8 cellular contexts compared by ENCODE assay signal in genomic region chr19:35742121-35742724, GRCh38. TPM values are rescaled to one million over a fixed set of nuclear protein-coding genes. Genes with fewer than 3 reads are reported as not detected.
A peak's percentile ranks its signal among the peaks of the same experiment; 100 is the strongest.
DNase-seq lines count a peak whose midpoint lies in the region; ATAC-seq and TF ChIP-seq lines count a peak whose summit lies in the region.

TSS of gene IGFLR1 (minus strand) at chr19:35742452. CDS start at chr19:35741180, 1,272 bp downstream.

- no peak for ATAC-seq in HG02970 (IDR thresholded peaks at IDR 0.05; ENCODE audit: low FRiP score, unreplicated experiment)

- peaks cover 32% of the 10 kb centered on the region for H3K36me3 Mint-ChIP-seq in activated naive CD4-positive, alpha-beta T cell treated with anti-CD3 and anti-CD28 coated beads, Interleukin-2, amount 10 ng/mL, durations not matched to agents 7 days and 5 days
- peaks cover 24% of the 10 kb centered on the region for H3K36me3 Mint-ChIP-seq in stimulated activated naive CD8-positive, alpha-beta T cell treated with anti-CD3 and anti-CD28 coated beads, Interleukin-15, Interleukin-2, amounts not matched to agents 100 ng/mL and 50 ng/mL, for 24 hours (ENCODE audit: low read depth)

- DNase-seq in GM10248 (ENCODE audit: extremely low spot score) (peak; percentile 70), RWPE1 (ENCODE audit: low spot score) (no peak), mucosa of gallbladder (ENCODE audit: low spot score) (no peak), NCI-H748 (lab: John Stamatoyannopoulos, UW; ENCODE audit: unreplicated experiment) (no peak), NCI-H526 (lab: John Stamatoyannopoulos, UW) (no peak)
- peak; percentile 80 for DNase-seq in activated naive CD4-positive, alpha-beta T cell treated with anti-CD3 and anti-CD28 coated beads, Interleukin-2, amount 10 ng/mL, durations not matched to agents 7 days and 5 days

- POLR2A ChIA-PET in GM10248 (lab: Yijun Ruan, JAX) = interaction anchor here (0.6 to 1.2 kb wide), 2 partner anchors 24 to 184 kb away, joined by 4 read pairs; no protein-coding TSS in a partner anchor
- POLR2A ChIA-PET in RWPE1 (lab: Yijun Ruan, JAX; ENCODE audit: low non-redundant PET) = no interaction called here

- peak within 1 kb of the TSS; percentile 87 for H3K27ac ChIP-seq in RWPE1

- CTCF ChIA-PET in GM10248 (lab: Yijun Ruan, JAX) = interaction anchor here (1.1 to 1.5 kb wide), 3 partner anchors 15 to 189 kb away, joined by 3 to 5 read pairs (median 4); no protein-coding TSS in a partner anchor
- CTCF ChIA-PET in RWPE1 (lab: Yijun Ruan, JAX) = interaction anchor here (0.7 kb wide), 1 partner anchor 14 kb away, joined by 3 read pairs; no protein-coding TSS in a partner anchor
- CTCF ChIA-PET in activated naive CD4-positive, alpha-beta T cell treated with anti-CD3 and anti-CD28 coated beads, Interleukin-2, amount 10 ng/mL, durations not matched to agents 7 days and 5 days (lab: Charles Lee) = no interaction called here

- H3K4me1 Mint-ChIP-seq in activated naive CD4-positive, alpha-beta T cell treated with anti-CD3 and anti-CD28 coated beads, Interleukin-2, amount 10 ng/mL, durations not matched to agents 7 days and 5 days = peaks cover 60% of the 10 kb centered on the region
- peaks cover 52% of the 10 kb centered on the region for H3K4me1 Mint-ChIP-seq in stimulated activated naive CD8-positive, alpha-beta T cell treated with anti-CD3 and anti-CD28 coated beads, Interleukin-15, Interleukin-2, amounts not matched to agents 100 ng/mL and 50 ng/mL, for 24 hours (ENCODE audit: low read depth)

- H3K27ac Mint-ChIP-seq in activated naive CD4-positive, alpha-beta T cell treated with anti-CD3 and anti-CD28 coated beads, Interleukin-2, amount 10 ng/mL, durations not matched to agents 7 days and 5 days = peak within 1 kb of the TSS; percentile 99
- peak within 1 kb of the TSS; percentile 97 for H3K27ac Mint-ChIP-seq in stimulated activated naive CD8-positive, alpha-beta T cell treated with anti-CD3 and anti-CD28 coated beads, Interleukin-15, Interleukin-2, amounts not matched to agents 100 ng/mL and 50 ng/mL, for 24 hours

- no peaks in the 10 kb centered on the region for H3K27me3 Mint-ChIP-seq in activated naive CD4-positive, alpha-beta T cell treated with anti-CD3 and anti-CD28 coated beads, Interleukin-2, amount 10 ng/mL, durations not matched to agents 7 days and 5 days
- no peaks in the 10 kb centered on the region for H3K27me3 Mint-ChIP-seq in stimulated activated naive CD8-positive, alpha-beta T cell treated with anti-CD3 and anti-CD28 coated beads, Interleukin-15, Interleukin-2, amounts not matched to agents 100 ng/mL and 50 ng/mL, for 24 hours

- peak within 1 kb of the TSS; percentile 90 for H3K4me3 Mint-ChIP-seq in activated naive CD4-positive, alpha-beta T cell treated with anti-CD3 and anti-CD28 coated beads, Interleukin-2, amount 10 ng/mL, durations not matched to agents 7 days and 5 days
- H3K4me3 Mint-ChIP-seq in stimulated activated naive CD8-positive, alpha-beta T cell treated with anti-CD3 and anti-CD28 coated beads, Interleukin-15, Interleukin-2, amounts not matched to agents 100 ng/mL and 50 ng/mL, for 24 hours = peak within 1 kb of the TSS; percentile 95

- TF ChIP-seq CTCF in GM10248 (IDR thresholded peaks at IDR 0.05; ENCODE audit: control extremely low read depth, extremely low read depth, low read depth, missing control alignments) (no peak), RWPE1 (conservative IDR thresholded peaks at IDR 0.05; ENCODE audit: low read depth) (no peak)

- no peaks in the 10 kb centered on the region for H3K9me3 Mint-ChIP-seq in activated naive CD4-positive, alpha-beta T cell treated with anti-CD3 and anti-CD28 coated beads, Interleukin-2, amount 10 ng/mL, durations not matched to agents 7 days and 5 days
- no peaks in the 10 kb centered on the region for H3K9me3 Mint-ChIP-seq in stimulated activated naive CD8-positive, alpha-beta T cell treated with anti-CD3 and anti-CD28 coated beads, Interleukin-15, Interleukin-2, amounts not matched to agents 100 ng/mL and 50 ng/mL, for 24 hours

RNA-seq across cellular contexts. Expression of gene IGFLR1, which starts in this region (rescaled TPM):
- total RNA-seq in mucosa of gallbladder = 14.8 TPM

Comparison
In these comparisons a context has a peak if more than half of its experiments do, and no peak if none do; other contexts are left out.
1. DNase-seq: peak in GM10248 (single experiment) and activated naive CD4-positive, alpha-beta T cell treated with anti-CD3 and anti-CD28 coated beads, Interleukin-2, amount 10 ng/mL, durations not matched to agents 7 days and 5 days (single experiment); none in RWPE1 (single experiment), mucosa of gallbladder (single experiment), NCI-H748 (single experiment) and NCI-H526 (0 of 2).